Comparison of ENCODE assay signal across 10 cellular contexts in genomic region chr1:149606056-149606714, GRCh38. TPM values are rescaled to one million over a fixed set of nuclear protein-coding genes. Genes with fewer than 3 reads are reported as not detected.
DNase-seq lines count a peak whose midpoint lies in the region; ATAC-seq, FAIRE-seq and TF ChIP-seq lines count a peak whose summit lies in the region.
"Not testable (repeated sequence)": the region's sequence is repeated elsewhere in the genome, so short reads cannot be mapped to it uniquely, and the experiment has no call there.
"Had no signal": no experiment of that assay in that cellular context is flagged by ENCODE, and none has a peak within 500 bp of the region (broad histone marks: within the 10 kb centered on the region; RNA-seq: fewer than 3 reads in every experiment).

No MANE protein-coding gene starts in this region.

- H3K79me2 ChIP-seq in OCI-LY3 (ENCODE audit: low read length): not testable (repeated sequence)

- not testable (repeated sequence) for ATAC-seq in activated naive CD8-positive, alpha-beta T cell treated with anti-CD3 and anti-CD28 coated beads, Interleukin-2, amount 50 U/mL, for 24 hours; upper lobe of right lung

- H3K9me3 ChIP-seq in OCI-LY3 (ENCODE audit: insufficient read depth, low read length); mesenchymal stem cell (ENCODE audit: control insufficient read depth, low read length); small intestine (ENCODE audit: control insufficient read depth, low read depth); upper lobe of right lung: not testable (repeated sequence)

- intact Hi-C loops in activated CD4-positive, alpha-beta memory T cell treated with anti-CD3 and anti-CD28 coated beads for 36 hours (cut with micrococcal nuclease); upper lobe of right lung (cut with DNase I): not testable (repeated sequence)

- not testable (repeated sequence) for H3K36me3 Mint-ChIP-seq in activated CD4-positive, alpha-beta memory T cell treated with anti-CD3 and anti-CD28 coated beads for 36 hours; activated naive CD8-positive, alpha-beta T cell treated with anti-CD3 and anti-CD28 coated beads, Interleukin-2, amount 50 U/mL, for 24 hours (ENCODE audit: low read depth)

- H3K4me1 Mint-ChIP-seq in activated CD4-positive, alpha-beta memory T cell treated with anti-CD3 and anti-CD28 coated beads for 36 hours (ENCODE audit: low read depth); activated naive CD8-positive, alpha-beta T cell treated with anti-CD3 and anti-CD28 coated beads, Interleukin-2, amount 50 U/mL, for 24 hours: not testable (repeated sequence)

- H3K79me1 ChIP-seq in mesenchymal stem cell (replicated peaks; ENCODE audit: low read length, poor library complexity, severe bottlenecking): not testable (repeated sequence)

- not testable (repeated sequence) for H2BK5ac ChIP-seq in mesenchymal stem cell (ENCODE audit: low read depth, low read length, poor library complexity, severe bottlenecking)

- H3K4me1 ChIP-seq in OCI-LY3 (ENCODE audit: low read length); mesenchymal stem cell (ENCODE audit: control insufficient read depth, insufficient read depth, low read depth, low read length); small intestine (ENCODE audit: control insufficient read depth in 2 of 2, insufficient read depth in 1 of 2, low read depth in 1 of 2, low read length in 1 of 2); upper lobe of right lung: not testable (repeated sequence)

- H4K91ac ChIP-seq in mesenchymal stem cell (ENCODE audit: low read length): not testable (repeated sequence)

- H3K14ac ChIP-seq in mesenchymal stem cell (ENCODE audit: low read length in 2 of 2): not testable (repeated sequence)

- H3K23ac ChIP-seq in mesenchymal stem cell (ENCODE audit: low read length in 2 of 2): not testable (repeated sequence)

- not testable (repeated sequence) for H2AFZ ChIP-seq in OCI-LY3 (ENCODE audit: low read depth, low read length); mesenchymal stem cell (ENCODE audit: low read depth, low read length)

- H3K27ac Mint-ChIP-seq in activated CD4-positive, alpha-beta memory T cell treated with anti-CD3 and anti-CD28 coated beads for 36 hours: peak overlapping the region; percentile 90
- H3K27ac Mint-ChIP-seq in activated naive CD8-positive, alpha-beta T cell treated with anti-CD3 and anti-CD28 coated beads, Interleukin-2, amount 50 U/mL, for 24 hours: peak overlapping the region; percentile 87

- H2BK12ac ChIP-seq in mesenchymal stem cell (ENCODE audit: low read length in 2 of 2): not testable (repeated sequence)

- POLR2A ChIA-PET in activated CD4-positive, alpha-beta memory T cell treated with anti-CD3 and anti-CD28 coated beads for 36 hours (lab: Charles Lee): not testable (repeated sequence)

- not testable (repeated sequence) for H3K4ac ChIP-seq in mesenchymal stem cell (ENCODE audit: low read depth in 1 of 2, low read length in 2 of 2)

- peak overlapping the region; percentile 66 for H3K9ac ChIP-seq in OCI-LY3 (ENCODE audit: low read length)
- H3K9ac ChIP-seq in mesenchymal stem cell (ENCODE audit: low read length): peak overlapping the region; percentile 53

- not testable (repeated sequence) for H2AK5ac ChIP-seq in mesenchymal stem cell (ENCODE audit: low read length, severe bottlenecking)

- H4K20me1 ChIP-seq in OCI-LY3 (ENCODE audit: insufficient read depth, low read length): not testable (repeated sequence)

- not testable (repeated sequence) for DNase-seq in GM12864 (ENCODE audit: low read depth); activated naive CD8-positive, alpha-beta T cell treated with anti-CD3 and anti-CD28 coated beads, Interleukin-2, amount 50 U/mL, for 24 hours; mesenchymal stem cell; upper lobe of right lung
- peak; percentile 36 for DNase-seq in activated CD4-positive, alpha-beta memory T cell treated with anti-CD3 and anti-CD28 coated beads for 36 hours
- DNase-seq in epithelial cell of esophagus (ENCODE audit: low read depth): peak; percentile 7
- peak; percentile 10 for DNase-seq in small intestine

- H3K4me2 ChIP-seq in OCI-LY3 (ENCODE audit: low read length): peak overlapping the region; percentile 63
- H3K4me2 ChIP-seq in mesenchymal stem cell (ENCODE audit: low read length, poor library complexity, severe bottlenecking): not testable (repeated sequence)

- H3K18ac ChIP-seq in mesenchymal stem cell (ENCODE audit: low read depth in 1 of 2, low read length in 2 of 2): not testable (repeated sequence)

- H3K4me3 ChIP-seq in GM12864 (ENCODE audit: low read depth, low read length): peak overlapping the region; percentile 36; the same call in 1 of the 2 replicates
- H3K4me3 ChIP-seq in OCI-LY3 (ENCODE audit: low read length): peak overlapping the region; percentile 73
- not testable (repeated sequence) for H3K4me3 ChIP-seq in epithelial cell of esophagus (ENCODE audit: low read length); small intestine (ENCODE audit: low read depth in 1 of 2, low read length in 2 of 2)
- H3K4me3 ChIP-seq in mesenchymal stem cell (ENCODE audit: insufficient read depth in 1 of 2, low read depth in 1 of 2, low read length in 2 of 2): peak overlapping the region in 1 of 2 experiments; percentile 55
- H3K4me3 ChIP-seq in upper lobe of right lung: peak overlapping the region; percentile 31

- not testable (repeated sequence) for H4K8ac ChIP-seq in mesenchymal stem cell (ENCODE audit: low read length)

- H3K36me3 ChIP-seq in OCI-LY3 (replicated peaks; ENCODE audit: low read depth, low read length); mesenchymal stem cell (ENCODE audit: control insufficient read depth in 1 of 2, insufficient read depth in 2 of 2, low read depth in 1 of 2, low read length in 2 of 2); small intestine (ENCODE audit: control insufficient read depth in 2 of 2, insufficient read depth in 2 of 2, low read length in 2 of 2); upper lobe of right lung: not testable (repeated sequence)

- not testable (repeated sequence) for H3K27me3 ChIP-seq in OCI-LY3 (ENCODE audit: low read depth, low read length); mesenchymal stem cell (ENCODE audit: control insufficient read depth in 1 of 2, insufficient read depth in 1 of 2, low read length in 2 of 2); small intestine (ENCODE audit: control insufficient read depth in 2 of 2, insufficient read depth in 2 of 2, low read length in 2 of 2); upper lobe of right lung

- not testable (repeated sequence) for H2BK15ac ChIP-seq in mesenchymal stem cell (ENCODE audit: low read depth, poor library complexity, severe bottlenecking)

- TF ChIP-seq CTCF in GM12864 (IDR thresholded peaks at IDR 0.05; ENCODE audit: low read depth, low read length, missing control alignments); OCI-LY3 (IDR thresholded peaks at IDR 0.05; ENCODE audit: low read depth, low read length); epithelial cell of esophagus (IDR thresholded peaks at IDR 0.05; ENCODE audit: insufficient read depth, low read depth, low read length, missing control alignments); upper lobe of right lung (IDR thresholded peaks at IDR 0.05): not testable (repeated sequence)

- H2BK120ac ChIP-seq in mesenchymal stem cell (ENCODE audit: low read depth, low read length): not testable (repeated sequence)

- H3K4me3 Mint-ChIP-seq in activated CD4-positive, alpha-beta memory T cell treated with anti-CD3 and anti-CD28 coated beads for 36 hours: peak overlapping the region; percentile 75
- H3K4me3 Mint-ChIP-seq in activated naive CD8-positive, alpha-beta T cell treated with anti-CD3 and anti-CD28 coated beads, Interleukin-2, amount 50 U/mL, for 24 hours: peak overlapping the region; percentile 84

- not testable (repeated sequence) for H3K9me3 Mint-ChIP-seq in activated CD4-positive, alpha-beta memory T cell treated with anti-CD3 and anti-CD28 coated beads for 36 hours; activated naive CD8-positive, alpha-beta T cell treated with anti-CD3 and anti-CD28 coated beads, Interleukin-2, amount 50 U/mL, for 24 hours

- WGBS in mesenchymal stem cell: 15% methylated on average over 5 of the region's 14 CpGs
- WGBS in small intestine, 3 donors: 5 to 25% (median 14%) methylated on average over 9 to 11 of the region's 14 CpGs

- not testable (repeated sequence) for FAIRE-seq in small intestine (lab: Jason Lieb, UNC)

- CTCF ChIA-PET in activated CD4-positive, alpha-beta memory T cell treated with anti-CD3 and anti-CD28 coated beads for 36 hours (lab: Charles Lee): not testable (repeated sequence)

- H3K27me3 Mint-ChIP-seq in activated CD4-positive, alpha-beta memory T cell treated with anti-CD3 and anti-CD28 coated beads for 36 hours; activated naive CD8-positive, alpha-beta T cell treated with anti-CD3 and anti-CD28 coated beads, Interleukin-2, amount 50 U/mL, for 24 hours: not testable (repeated sequence)

- peak overlapping the region; percentile 34; the same call in 1 of the 2 replicates for H3K27ac ChIP-seq in OCI-LY3 (ENCODE audit: low read length)
- H3K27ac ChIP-seq in mesenchymal stem cell (ENCODE audit: low read length, poor library complexity, severe bottlenecking); upper lobe of right lung: not testable (repeated sequence)
- peak overlapping the region in 1 of 2 donors; percentile 31 for H3K27ac ChIP-seq in small intestine (ENCODE audit: low read depth in 1 of 2, low read length in 1 of 2)

RNA-seq across cellular contexts. Expression of gene PPIAL4C, which starts 22.5 kb away (rescaled TPM):
- total RNA-seq in activated CD4-positive, alpha-beta memory T cell treated with anti-CD3 and anti-CD28 coated beads for 36 hours: not detected
- polyA plus RNA-seq in mesenchymal stem cell (2013, experiment 1 of 2): not detected
- polyA plus RNA-seq in mesenchymal stem cell (2013, experiment 2 of 2): not detected
- not detected for polyA plus RNA-seq in small intestine
- 1.5 TPM for total RNA-seq in upper lobe of right lung
- total RNA-seq: M059J had no signal
- polyA plus RNA-seq: lung had no signal
